Comparison of ENCODE assay signal across 11 cellular contexts in the genomic region with DNA sequence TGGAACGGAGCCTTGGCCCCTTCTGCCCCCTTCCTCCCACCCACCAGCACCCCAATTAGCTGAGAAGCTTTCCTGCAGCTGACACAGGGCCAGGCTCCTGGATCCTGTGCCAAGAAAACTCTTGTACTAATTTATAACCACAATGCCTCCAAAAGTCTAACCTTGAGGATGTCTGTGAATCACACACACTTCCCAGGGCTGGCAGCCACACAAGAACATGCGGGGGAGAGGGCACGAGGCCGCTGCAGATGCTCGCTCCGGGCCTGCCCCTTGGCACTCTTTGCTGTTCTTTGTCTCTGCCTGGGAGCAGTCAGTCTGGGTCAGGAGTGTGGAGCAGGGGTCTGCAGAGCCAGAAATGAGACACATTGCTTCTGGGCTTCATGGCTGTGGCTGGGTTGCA.
DNase-seq lines count a peak whose midpoint lies in the region; ATAC-seq, FAIRE-seq and TF ChIP-seq lines count a peak whose summit lies in the region.
"Had no signal": no experiment of that assay in that cellular context is flagged by ENCODE, and none has a peak within 500 bp of the region (broad histone marks: within the 10 kb centered on the region; RNA-seq: fewer than 3 reads in every experiment).

No MANE protein-coding gene starts in this region.

- no peak overlapping the region for H3K4me3 Mint-ChIP-seq in naive thymus-derived CD4-positive, alpha-beta T cell
- H3K4me3 Mint-ChIP-seq: stimulated activated naive CD8-positive, alpha-beta T cell treated with anti-CD3 and anti-CD28 coated beads, Interleukin-15, amount 100 ng/mL, for 72 hours; T-helper 17 cell had no signal

- no peak for ATAC-seq in GM18861 (IDR thresholded peaks at IDR 0.05; ENCODE audit: unreplicated experiment)
- ATAC-seq in naive thymus-derived CD4-positive, alpha-beta T cell, result no peak
- ATAC-seq: stimulated activated naive CD8-positive, alpha-beta T cell treated with anti-CD3 and anti-CD28 coated beads, Interleukin-15, amount 100 ng/mL, for 72 hours; T-helper 17 cell had no signal

- H3K4me1 ChIP-seq in left ventricle myocardium inferior, result peaks cover 29% of the 10 kb centered on the region
- peaks cover 0 to 7% of the 10 kb centered on the region in 2 donors for H3K4me1 ChIP-seq in naive thymus-derived CD4-positive, alpha-beta T cell (ENCODE audit: control insufficient read depth in 2 of 2, insufficient read depth in 2 of 2, low read length in 2 of 2)

- H3K4me1 Mint-ChIP-seq in naive thymus-derived CD4-positive, alpha-beta T cell, result peaks cover 0 to 19% (median 3%) of the 10 kb centered on the region in 7 donors

- intact Hi-C loops in left ventricle myocardium inferior (cut with micrococcal nuclease), result no loop called here
- intact Hi-C loops in naive thymus-derived CD4-positive, alpha-beta T cell (cut with micrococcal nuclease), result loop anchor here in 1 of 2 donors (5.0 kb wide), 1 partner anchor 65 kb away; a partner anchor contains a TSS

- no peaks in the 10 kb centered on the region for H3K36me3 ChIP-seq in left ventricle myocardium inferior
- H3K36me3 ChIP-seq in naive thymus-derived CD4-positive, alpha-beta T cell (ENCODE audit: control insufficient read depth in 2 of 3, insufficient read depth in 3 of 3, low read length in 3 of 3), result no peaks in the 10 kb centered on the region

- DNase-seq in HTR-8/SVneo (ENCODE audit: insufficient read length, low spot score) (peak; percentile 21), amniotic epithelial cell (ENCODE audit: low read depth) (peak; percentile 85), left ventricle myocardium inferior (peak; percentile 33), substantia nigra (lab: John Stamatoyannopoulos, UW) (peak in 25 of 49 donors; percentile 2 to 50 (median 15)), G401 (ENCODE audit: low spot score) (no peak)
- no peak for DNase-seq in activated T-cell treated with anti-CD3 and anti-CD28 coated beads, Interleukin-2, amount 50 U/mL, for 48 hours
- DNase-seq in naive thymus-derived CD4-positive, alpha-beta T cell, result no peak
- DNase-seq: activated T-cell treated with anti-CD3 and anti-CD28 coated beads for 4 hours; stimulated activated naive CD8-positive, alpha-beta T cell treated with anti-CD3 and anti-CD28 coated beads, Interleukin-15, amount 100 ng/mL, for 72 hours; T-helper 17 cell had no signal

- peaks cover 0 to 8% (median 5%) of the 10 kb centered on the region in 11 donors for H3K9me3 Mint-ChIP-seq in naive thymus-derived CD4-positive, alpha-beta T cell

- no peak for TF ChIP-seq CTCF in left ventricle myocardium inferior (IDR thresholded peaks at IDR 0.05; ENCODE audit: borderline replicate concordance)

- H3K27me3 Mint-ChIP-seq in naive thymus-derived CD4-positive, alpha-beta T cell, result peaks cover 5 to 25% (median 13%) of the 10 kb centered on the region in 5 donors

- POLR2A ChIA-PET in naive thymus-derived CD4-positive, alpha-beta T cell (lab: Charles Lee), result no interaction called here

- no peaks in the 10 kb centered on the region for H3K27me3 ChIP-seq in left ventricle myocardium inferior (ENCODE audit: low read depth)
- no peaks in the 10 kb centered on the region for H3K27me3 ChIP-seq in naive thymus-derived CD4-positive, alpha-beta T cell (ENCODE audit: control insufficient read depth in 2 of 2, insufficient read depth in 2 of 2, low read length in 2 of 2)

- FAIRE-seq in HTR-8/SVneo (lab: Jason Lieb, UNC), result no peak

- H3K27ac Mint-ChIP-seq in naive thymus-derived CD4-positive, alpha-beta T cell, result no peak overlapping the region
- H3K27ac Mint-ChIP-seq: stimulated activated naive CD8-positive, alpha-beta T cell treated with anti-CD3 and anti-CD28 coated beads, Interleukin-15, amount 100 ng/mL, for 72 hours; T-helper 17 cell had no signal

- H3K4me3 ChIP-seq in left ventricle myocardium inferior, result no peak overlapping the region
- H3K4me3 ChIP-seq in naive thymus-derived CD4-positive, alpha-beta T cell (ENCODE audit: low read length), result no peak overlapping the region

- in situ Hi-C loops in G401 (cut with HindIII; ENCODE audit: low sequenced_read_pairs), result no loop called here

- H3K27ac ChIP-seq in left ventricle myocardium inferior (replicated peaks), result no peak overlapping the region
- H3K27ac ChIP-seq in substantia nigra (ENCODE audit: low read depth, low read length, poor library complexity, severe bottlenecking), result no peak overlapping the region
- no peak overlapping the region for H3K27ac ChIP-seq in naive thymus-derived CD4-positive, alpha-beta T cell (ENCODE audit: low read depth, low read length)

- H3K36me3 Mint-ChIP-seq in naive thymus-derived CD4-positive, alpha-beta T cell, result peaks cover 0 to 8% (median 0%) of the 10 kb centered on the region in 5 donors

- peaks cover 4% of the 10 kb centered on the region for H3K9me3 ChIP-seq in left ventricle myocardium inferior (replicated peaks)
- no peaks in the 10 kb centered on the region for H3K9me3 ChIP-seq in naive thymus-derived CD4-positive, alpha-beta T cell (ENCODE audit: control insufficient read depth in 2 of 3, low read length in 3 of 3)

- CTCF ChIA-PET in naive thymus-derived CD4-positive, alpha-beta T cell (lab: Charles Lee), result no interaction called here

Comparison
In these comparisons a context has a peak if more than half of its experiments do, and no peak if none do; other contexts are left out.
1. DNase-seq: peak in HTR-8/SVneo (single experiment), amniotic epithelial cell (single experiment), left ventricle myocardium inferior (single experiment) and substantia nigra (25 of 49); none in activated T-cell treated with anti-CD3 and anti-CD28 coated beads, Interleukin-2, amount 50 U/mL, for 48 hours (0 of 2), G401 (single experiment) and naive thymus-derived CD4-positive, alpha-beta T cell (0 of 9).